9 cellular contexts compared by ENCODE assay signal in the genomic region with DNA sequence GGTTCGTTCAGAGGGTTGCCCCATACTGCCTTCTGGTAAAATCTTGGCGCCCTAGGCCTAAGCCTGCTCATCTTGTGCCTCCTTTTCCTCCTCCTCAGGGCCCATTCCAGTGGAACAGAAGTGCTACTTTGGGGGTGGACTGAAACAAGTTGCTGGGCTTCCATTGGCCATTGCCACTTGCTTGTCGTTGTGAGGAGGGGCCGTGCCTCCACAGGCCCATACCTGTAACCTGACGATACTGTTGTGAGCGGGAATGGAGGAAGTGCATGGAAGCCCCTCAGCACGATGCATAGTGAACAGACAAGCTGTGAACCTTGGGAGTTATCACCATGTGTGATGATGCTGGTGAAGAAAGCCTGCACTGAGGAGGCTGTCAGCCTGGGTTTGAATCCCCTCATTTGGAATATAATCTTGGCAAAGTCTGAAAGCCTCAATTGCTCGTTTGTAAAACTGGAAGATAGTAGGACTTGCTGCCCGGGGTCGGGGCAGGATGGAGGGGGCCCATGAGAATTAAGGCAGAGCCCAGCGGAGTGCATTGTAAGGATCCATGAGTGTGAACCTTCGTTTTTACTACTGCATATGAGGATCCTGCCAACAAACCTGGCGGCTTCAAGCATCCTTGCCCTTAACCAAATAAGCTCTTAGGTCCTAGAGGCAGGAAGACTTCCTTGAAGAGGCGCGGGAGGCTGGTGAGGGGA. TPM values are rescaled to one million over a fixed set of nuclear protein-coding genes. Genes with fewer than 3 reads are reported as not detected.
DNase-seq lines count a peak whose midpoint lies in the region; ATAC-seq and TF ChIP-seq lines count a peak whose summit lies in the region.
"Had no signal": no experiment of that assay in that cellular context is flagged by ENCODE, and none has a peak within 500 bp of the region (broad histone marks: within the 10 kb centered on the region; RNA-seq: fewer than 3 reads in every experiment).

No MANE protein-coding gene starts in this region.

- H3K4me1 ChIP-seq in iPS DF 6.9 (ENCODE audit: control insufficient read depth, insufficient read depth, low read length) (no peaks in the 10 kb centered on the region; the same call in 1 of the 2 replicates), spleen (peaks cover 0 to 61% (median 21%) of the 10 kb centered on the region in 6 donors)

- peaks cover 13% of the 10 kb centered on the region for H3K4me1 Mint-ChIP-seq in activated CD4-positive, alpha-beta memory T cell treated with anti-CD3 and anti-CD28 coated beads for 36 hours (ENCODE audit: low read depth)

- intact Hi-C loops in activated CD4-positive, alpha-beta memory T cell treated with anti-CD3 and anti-CD28 coated beads for 36 hours (cut with micrococcal nuclease): loop anchor here (5.0 kb wide), 4 partner anchors 122 to 893 kb away; a partner anchor contains a TSS
- intact Hi-C loops in spleen (cut with DNase I; ENCODE audit: low total_unique reads): loop anchor here (10.0 kb wide), 1 partner anchor 76 kb away; no protein-coding TSS in a partner anchor

- peak overlapping the region; percentile 72; the same call in 1 of the 2 replicates for H3K4me3 ChIP-seq in iPS DF 6.9 (ENCODE audit: low read length)
- H3K4me3 ChIP-seq in spleen: peak overlapping the region in 7 of 8 donors; percentile 44 to 80 (median 62)

- TF ChIP-seq POLR2A in spleen (IDR thresholded peaks at IDR 0.05): no peak

- CTCF ChIA-PET in activated CD4-positive, alpha-beta memory T cell treated with anti-CD3 and anti-CD28 coated beads for 36 hours (lab: Charles Lee): interaction anchor here (0.6 to 0.8 kb wide), 2 partner anchors 76 to 112 kb away, joined by 3 read pairs; no protein-coding TSS in a partner anchor

- TF ChIP-seq CTCF in spleen (IDR thresholded peaks at IDR 0.05 in 8 of 11, conservative IDR thresholded peaks at IDR 0.05 in 3 of 11): no peak

- no CpG with 5 or more reads among the region's 15 CpGs for WGBS in iPS DF 6.9 (ENCODE audit: insufficient coverage, insufficient read length)
- WGBS in spleen, 5 donors: 74 to 77% (median 75%) methylated on average over 15 of the region's 15 CpGs

- H3K9me3 Mint-ChIP-seq in activated CD4-positive, alpha-beta memory T cell treated with anti-CD3 and anti-CD28 coated beads for 36 hours: no peaks in the 10 kb centered on the region

- H3K27ac ChIP-seq in iPS DF 6.9 (ENCODE audit: low read length) (no peak overlapping the region), spleen (peak overlapping the region; percentile 36 to 83 (median 66))

- DNase-seq in NCI-H510A treated with DMSO at 0.1 percent for 48 hours (lab: John Stamatoyannopoulos, UW) (peak; percentile 18), NCI-H510A (lab: John Stamatoyannopoulos, UW) (no peak), iPS DF 6.9 (ENCODE audit: low read depth, low spot score) (no peak), spleen (no peak), ureter (ENCODE audit: low spot score) (no peak), 8988T (no peak)
- no peak for DNase-seq in activated CD4-positive, alpha-beta memory T cell treated with anti-CD3 and anti-CD28 coated beads for 36 hours

- H3K27me3 ChIP-seq in iPS DF 6.9 (ENCODE audit: control insufficient read depth, insufficient read depth, low read length): no peaks in the 10 kb centered on the region
- H3K27me3 ChIP-seq in spleen (replicated peaks in 1 of 7): peaks cover 0 to 30% (median 8%) of the 10 kb centered on the region in 7 donors

- H3K27me3 Mint-ChIP-seq in activated CD4-positive, alpha-beta memory T cell treated with anti-CD3 and anti-CD28 coated beads for 36 hours: peaks cover 51% of the 10 kb centered on the region

- no peak overlapping the region for H3K27ac Mint-ChIP-seq in activated CD4-positive, alpha-beta memory T cell treated with anti-CD3 and anti-CD28 coated beads for 36 hours

- no peaks in the 10 kb centered on the region for H3K36me3 Mint-ChIP-seq in activated CD4-positive, alpha-beta memory T cell treated with anti-CD3 and anti-CD28 coated beads for 36 hours

- H3K9me3 ChIP-seq in iPS DF 6.9 (ENCODE audit: control insufficient read depth, insufficient read depth, low read length): no peaks in the 10 kb centered on the region
- no peaks in the 10 kb centered on the region for H3K9me3 ChIP-seq in spleen
- H3K9me3 ChIP-seq: BLaER1 treated with 17β-estradiol and CSF1 and Interleukin-3, amounts not matched to agents 10 nM and 100 nM had no signal

- POLR2A ChIA-PET in activated CD4-positive, alpha-beta memory T cell treated with anti-CD3 and anti-CD28 coated beads for 36 hours (lab: Charles Lee): no interaction called here

- no peaks in the 10 kb centered on the region for H3K36me3 ChIP-seq in iPS DF 6.9 (ENCODE audit: control insufficient read depth, insufficient read depth, low read length)
- no peaks in the 10 kb centered on the region for H3K36me3 ChIP-seq in spleen
- H3K36me3 ChIP-seq: BLaER1 treated with 17β-estradiol and CSF1 and Interleukin-3, amounts not matched to agents 10 nM and 100 nM had no signal

- H3K4me3 Mint-ChIP-seq in activated CD4-positive, alpha-beta memory T cell treated with anti-CD3 and anti-CD28 coated beads for 36 hours: peak overlapping the region; percentile 66

- no peak for ATAC-seq in HG03520 (IDR thresholded peaks at IDR 0.05; ENCODE audit: unreplicated experiment)

RNA-seq across cellular contexts. Expression of a gene that starts 0.7 kb away (rescaled TPM):
- total RNA-seq in activated CD4-positive, alpha-beta memory T cell treated with anti-CD3 and anti-CD28 coated beads for 36 hours: under 1 TPM; 0.22 to 0.40 TPM
- total RNA-seq in spleen (10 to 100 TPM; 11.0 to 25.9 (median 13.0) TPM), ureter (11.7 TPM)
- 1 to 10 TPM; 3.0 to 6.3 (median 4.7) TPM for polyA plus RNA-seq in spleen
